In genomic region chr6:63509652-63510352, GRCh38 we compare ENCODE assay signal across 1 cellular context.
A peak's percentile ranks its signal among the peaks of the same experiment; 100 is the strongest.
TF ChIP-seq lines count a peak whose summit lies in the region.

No MANE protein-coding gene starts in this region.

TF ChIP-seq in HepG2, 621 proteins besides CTCF, POLR2A, EP300 and RAD21 (continued from another document and continues in another):
- no peak for TF ChIP-seq RARG (CRISPR knock-in tag; IDR thresholded peaks at IDR 0.05; ENCODE audit: low read depth)
- peak; percentile 86; the same call in 1 of the 2 replicates for TF ChIP-seq ZNF331 (CRISPR knock-in tag; IDR thresholded peaks at IDR 0.05)
- peak; percentile 79; the same call in 1 of the 2 replicates for TF ChIP-seq CREM (IDR thresholded peaks at IDR 0.05)
- TF ChIP-seq CREM (CRISPR knock-in tag; IDR thresholded peaks at IDR 0.05), result no peak
- TF ChIP-seq ZNF724P (CRISPR knock-in tag; IDR thresholded peaks at IDR 0.05; ENCODE audit: borderline replicate concordance), result no peak
- TF ChIP-seq ZMYM4 (CRISPR knock-in tag; IDR thresholded peaks at IDR 0.05), result peak; percentile 91
- TF ChIP-seq GFI1 (CRISPR knock-in tag; IDR thresholded peaks at IDR 0.05; ENCODE audit: borderline replicate concordance), result peak; percentile 87
- peak; percentile 92 for TF ChIP-seq ZKSCAN8 (CRISPR knock-in tag; IDR thresholded peaks at IDR 0.05; ENCODE audit: borderline replicate concordance)
- TF ChIP-seq KDM4B (CRISPR knock-in tag; IDR thresholded peaks at IDR 0.05), result peak; percentile 79; the same call in 1 of the 2 replicates
- TF ChIP-seq MEF2D (CRISPR knock-in tag; IDR thresholded peaks at IDR 0.05), result peak; percentile 77; the same call in 1 of the 2 replicates
- TF ChIP-seq, protein P1, sequence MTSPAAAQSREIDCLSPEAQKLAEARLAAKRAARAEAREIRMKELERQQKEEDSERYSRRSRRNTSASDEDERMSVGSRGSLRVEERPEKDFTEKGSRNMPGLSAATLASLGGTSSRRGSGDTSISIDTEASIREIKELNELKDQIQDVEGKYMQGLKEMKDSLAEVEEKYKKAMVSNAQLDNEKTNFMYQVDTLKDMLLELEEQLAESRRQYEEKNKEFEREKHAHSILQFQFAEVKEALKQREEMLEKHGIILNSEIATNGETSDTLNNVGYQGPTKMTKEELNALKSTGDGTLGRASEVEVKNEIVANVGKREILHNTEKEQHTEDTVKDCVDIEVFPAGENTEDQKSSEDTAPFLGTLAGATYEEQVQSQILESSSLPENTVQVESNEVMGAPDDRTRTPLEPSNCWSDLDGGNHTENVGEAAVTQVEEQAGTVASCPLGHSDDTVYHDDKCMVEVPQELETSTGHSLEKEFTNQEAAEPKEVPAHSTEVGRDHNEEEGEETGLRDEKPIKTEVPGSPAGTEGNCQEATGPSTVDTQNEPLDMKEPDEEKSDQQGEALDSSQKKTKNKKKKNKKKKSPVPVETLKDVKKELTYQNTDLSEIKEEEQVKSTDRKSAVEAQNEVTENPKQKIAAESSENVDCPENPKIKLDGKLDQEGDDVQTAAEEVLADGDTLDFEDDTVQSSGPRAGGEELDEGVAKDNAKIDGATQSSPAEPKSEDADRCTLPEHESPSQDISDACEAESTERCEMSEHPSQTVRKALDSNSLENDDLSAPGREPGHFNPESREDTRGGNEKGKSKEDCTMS (CRISPR knock-in tag; conservative IDR thresholded peaks at IDR 0.05), result no peak
- no peak for TF ChIP-seq ZNF234 (CRISPR knock-in tag; conservative IDR thresholded peaks at IDR 0.05)
- TF ChIP-seq ZMYM2 (CRISPR knock-in tag; IDR thresholded peaks at IDR 0.05), result peak; percentile 76
- TF ChIP-seq NFE2 (CRISPR knock-in tag; IDR thresholded peaks at IDR 0.05), result no peak
- no peak for TF ChIP-seq ZNF546 (CRISPR knock-in tag; conservative IDR thresholded peaks at IDR 0.05)
- no peak for TF ChIP-seq THAP8 (CRISPR knock-in tag; IDR thresholded peaks at IDR 0.05; ENCODE audit: borderline replicate concordance)
- 0 out of 2 replicates have a peak, but pooled peaks have one; percentile 48 for TF ChIP-seq GLI4 (CRISPR knock-in tag; IDR thresholded peaks at IDR 0.05; ENCODE audit: borderline replicate concordance)
- TF ChIP-seq HDAC6 (IDR thresholded peaks at IDR 0.05; ENCODE audit: low read depth, low read length), result no peak
- TF ChIP-seq HOXA3 (CRISPR knock-in tag; IDR thresholded peaks at IDR 0.05), result peak; percentile 77
- TF ChIP-seq ZNF850 (CRISPR knock-in tag; conservative IDR thresholded peaks at IDR 0.05), result no peak
- peak; percentile 54; the same call in 1 of the 2 replicates for TF ChIP-seq ZNF878 (CRISPR knock-in tag; IDR thresholded peaks at IDR 0.05)
- peak; percentile 68 for TF ChIP-seq HHEX (CRISPR knock-in tag; IDR thresholded peaks at IDR 0.05)
- peak; percentile 96 for TF ChIP-seq DPF2 (CRISPR knock-in tag; IDR thresholded peaks at IDR 0.05; ENCODE audit: borderline replicate concordance, low read depth)
- TF ChIP-seq NR2F6 (IDR thresholded peaks at IDR 0.05), result peak; percentile 68
- TF ChIP-seq NR2F6 (CRISPR knock-in tag; IDR thresholded peaks at IDR 0.05), result peak; percentile 81
- TF ChIP-seq ZNF337 (CRISPR knock-in tag; IDR thresholded peaks at IDR 0.05; ENCODE audit: borderline replicate concordance, low read depth), result no peak
- peak; percentile 69; the same call in 1 of the 2 replicates for TF ChIP-seq ZNF12 (CRISPR knock-in tag; IDR thresholded peaks at IDR 0.05)
- peak; percentile 68; the same call in 1 of the 2 replicates for TF ChIP-seq ETV5 (CRISPR knock-in tag; IDR thresholded peaks at IDR 0.05; ENCODE audit: borderline replicate concordance)
- TF ChIP-seq KLF13 (CRISPR knock-in tag; IDR thresholded peaks at IDR 0.05), result no peak
- no peak for TF ChIP-seq HINFP (CRISPR knock-in tag; IDR thresholded peaks at IDR 0.05; ENCODE audit: low read depth)
- peak; percentile 64 for TF ChIP-seq PHF5A (CRISPR knock-in tag; IDR thresholded peaks at IDR 0.05; ENCODE audit: low read depth, unreplicated experiment)
- TF ChIP-seq, protein P2, sequence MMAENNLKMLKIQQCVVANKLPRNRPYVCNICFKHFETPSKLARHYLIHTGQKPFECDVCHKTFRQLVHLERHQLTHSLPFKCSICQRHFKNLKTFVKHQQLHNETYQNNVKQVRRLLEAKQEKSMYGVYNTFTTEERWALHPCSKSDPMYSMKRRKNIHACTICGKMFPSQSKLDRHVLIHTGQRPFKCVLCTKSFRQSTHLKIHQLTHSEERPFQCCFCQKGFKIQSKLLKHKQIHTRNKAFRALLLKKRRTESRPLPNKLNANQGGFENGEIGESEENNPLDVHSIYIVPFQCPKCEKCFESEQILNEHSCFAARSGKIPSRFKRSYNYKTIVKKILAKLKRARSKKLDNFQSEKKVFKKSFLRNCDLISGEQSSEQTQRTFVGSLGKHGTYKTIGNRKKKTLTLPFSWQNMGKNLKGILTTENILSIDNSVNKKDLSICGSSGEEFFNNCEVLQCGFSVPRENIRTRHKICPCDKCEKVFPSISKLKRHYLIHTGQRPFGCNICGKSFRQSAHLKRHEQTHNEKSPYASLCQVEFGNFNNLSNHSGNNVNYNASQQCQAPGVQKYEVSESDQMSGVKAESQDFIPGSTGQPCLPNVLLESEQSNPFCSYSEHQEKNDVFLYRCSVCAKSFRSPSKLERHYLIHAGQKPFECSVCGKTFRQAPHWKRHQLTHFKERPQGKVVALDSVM (CRISPR knock-in tag; IDR thresholded peaks at IDR 0.05), result no peak
- no peak for TF ChIP-seq TMF1 (CRISPR knock-in tag; IDR thresholded peaks at IDR 0.05; ENCODE audit: low read depth)
- TF ChIP-seq MIER2 (CRISPR knock-in tag; IDR thresholded peaks at IDR 0.05), result peak; percentile 54; the same call in 1 of the 2 replicates
- TF ChIP-seq ZNF616 (CRISPR knock-in tag; IDR thresholded peaks at IDR 0.05; ENCODE audit: low read depth), result no peak
- 0 out of 2 replicates have a peak, but pooled peaks have one; percentile 42 for TF ChIP-seq ETV6 (CRISPR knock-in tag; conservative IDR thresholded peaks at IDR 0.05)
- no peak for TF ChIP-seq ZNF607 (CRISPR knock-in tag; IDR thresholded peaks at IDR 0.05; ENCODE audit: borderline replicate concordance)
- no peak for TF ChIP-seq GMEB1 (CRISPR knock-in tag; IDR thresholded peaks at IDR 0.05; ENCODE audit: borderline replicate concordance)
- TF ChIP-seq TAF1 (CRISPR knock-in tag; IDR thresholded peaks at IDR 0.05), result peak; percentile 36; the same call in 1 of the 2 replicates
- peak; percentile 72 for TF ChIP-seq HDAC1 (CRISPR knock-in tag; IDR thresholded peaks at IDR 0.05)
- no peak for TF ChIP-seq ZNF557 (CRISPR knock-in tag; IDR thresholded peaks at IDR 0.05)
- TF ChIP-seq ZXDC (CRISPR knock-in tag; IDR thresholded peaks at IDR 0.05), result no peak
- TF ChIP-seq, protein P3, sequence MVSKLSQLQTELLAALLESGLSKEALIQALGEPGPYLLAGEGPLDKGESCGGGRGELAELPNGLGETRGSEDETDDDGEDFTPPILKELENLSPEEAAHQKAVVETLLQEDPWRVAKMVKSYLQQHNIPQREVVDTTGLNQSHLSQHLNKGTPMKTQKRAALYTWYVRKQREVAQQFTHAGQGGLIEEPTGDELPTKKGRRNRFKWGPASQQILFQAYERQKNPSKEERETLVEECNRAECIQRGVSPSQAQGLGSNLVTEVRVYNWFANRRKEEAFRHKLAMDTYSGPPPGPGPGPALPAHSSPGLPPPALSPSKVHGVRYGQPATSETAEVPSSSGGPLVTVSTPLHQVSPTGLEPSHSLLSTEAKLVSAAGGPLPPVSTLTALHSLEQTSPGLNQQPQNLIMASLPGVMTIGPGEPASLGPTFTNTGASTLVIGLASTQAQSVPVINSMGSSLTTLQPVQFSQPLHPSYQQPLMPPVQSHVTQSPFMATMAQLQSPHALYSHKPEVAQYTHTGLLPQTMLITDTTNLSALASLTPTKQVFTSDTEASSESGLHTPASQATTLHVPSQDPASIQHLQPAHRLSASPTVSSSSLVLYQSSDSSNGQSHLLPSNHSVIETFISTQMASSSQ (IDR thresholded peaks at IDR 0.05; ENCODE audit: low read depth), result peak; percentile 53
- TF ChIP-seq, protein P3 (CRISPR knock-in tag; IDR thresholded peaks at IDR 0.05; ENCODE audit: borderline replicate concordance), result peak; percentile 79; the same call in 1 of the 2 replicates
- TF ChIP-seq, protein P4, sequence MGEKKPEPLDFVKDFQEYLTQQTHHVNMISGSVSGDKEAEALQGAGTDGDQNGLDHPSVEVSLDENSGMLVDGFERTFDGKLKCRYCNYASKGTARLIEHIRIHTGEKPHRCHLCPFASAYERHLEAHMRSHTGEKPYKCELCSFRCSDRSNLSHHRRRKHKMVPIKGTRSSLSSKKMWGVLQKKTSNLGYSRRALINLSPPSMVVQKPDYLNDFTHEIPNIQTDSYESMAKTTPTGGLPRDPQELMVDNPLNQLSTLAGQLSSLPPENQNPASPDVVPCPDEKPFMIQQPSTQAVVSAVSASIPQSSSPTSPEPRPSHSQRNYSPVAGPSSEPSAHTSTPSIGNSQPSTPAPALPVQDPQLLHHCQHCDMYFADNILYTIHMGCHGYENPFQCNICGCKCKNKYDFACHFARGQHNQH (CRISPR knock-in tag; IDR thresholded peaks at IDR 0.05), result peak; percentile 95
- no peak for TF ChIP-seq ZNF10 (CRISPR knock-in tag; IDR thresholded peaks at IDR 0.05; ENCODE audit: borderline replicate concordance, low read depth)
- TF ChIP-seq, protein P5, sequence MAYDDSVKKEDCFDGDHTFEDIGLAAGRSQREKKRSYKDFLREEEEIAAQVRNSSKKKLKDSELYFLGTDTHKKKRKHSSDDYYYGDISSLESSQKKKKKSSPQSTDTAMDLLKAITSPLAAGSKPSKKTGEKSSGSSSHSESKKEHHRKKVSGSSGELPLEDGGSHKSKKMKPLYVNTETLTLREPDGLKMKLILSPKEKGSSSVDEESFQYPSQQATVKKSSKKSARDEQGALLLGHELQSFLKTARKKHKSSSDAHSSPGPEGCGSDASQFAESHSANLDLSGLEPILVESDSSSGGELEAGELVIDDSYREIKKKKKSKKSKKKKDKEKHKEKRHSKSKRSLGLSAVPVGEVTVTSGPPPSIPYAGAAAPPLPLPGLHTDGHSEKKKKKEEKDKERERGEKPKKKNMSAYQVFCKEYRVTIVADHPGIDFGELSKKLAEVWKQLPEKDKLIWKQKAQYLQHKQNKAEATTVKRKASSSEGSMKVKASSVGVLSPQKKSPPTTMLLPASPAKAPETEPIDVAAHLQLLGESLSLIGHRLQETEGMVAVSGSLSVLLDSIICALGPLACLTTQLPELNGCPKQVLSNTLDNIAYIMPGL (CRISPR knock-in tag; IDR thresholded peaks at IDR 0.05; ENCODE audit: borderline replicate concordance in 1 of 2, low read depth in 1 of 2), result peak in 1 of 2 experiments; percentile 66; a peak in 1 of 4 replicates
- no peak for TF ChIP-seq SIN3A (IDR thresholded peaks at IDR 0.05; ENCODE audit: borderline replicate concordance, low read depth, low read length)
- TF ChIP-seq KMT2B (CRISPR knock-in tag; IDR thresholded peaks at IDR 0.05), result peak; percentile 36; the same call in 1 of the 2 replicates
